In the genomic region with DNA sequence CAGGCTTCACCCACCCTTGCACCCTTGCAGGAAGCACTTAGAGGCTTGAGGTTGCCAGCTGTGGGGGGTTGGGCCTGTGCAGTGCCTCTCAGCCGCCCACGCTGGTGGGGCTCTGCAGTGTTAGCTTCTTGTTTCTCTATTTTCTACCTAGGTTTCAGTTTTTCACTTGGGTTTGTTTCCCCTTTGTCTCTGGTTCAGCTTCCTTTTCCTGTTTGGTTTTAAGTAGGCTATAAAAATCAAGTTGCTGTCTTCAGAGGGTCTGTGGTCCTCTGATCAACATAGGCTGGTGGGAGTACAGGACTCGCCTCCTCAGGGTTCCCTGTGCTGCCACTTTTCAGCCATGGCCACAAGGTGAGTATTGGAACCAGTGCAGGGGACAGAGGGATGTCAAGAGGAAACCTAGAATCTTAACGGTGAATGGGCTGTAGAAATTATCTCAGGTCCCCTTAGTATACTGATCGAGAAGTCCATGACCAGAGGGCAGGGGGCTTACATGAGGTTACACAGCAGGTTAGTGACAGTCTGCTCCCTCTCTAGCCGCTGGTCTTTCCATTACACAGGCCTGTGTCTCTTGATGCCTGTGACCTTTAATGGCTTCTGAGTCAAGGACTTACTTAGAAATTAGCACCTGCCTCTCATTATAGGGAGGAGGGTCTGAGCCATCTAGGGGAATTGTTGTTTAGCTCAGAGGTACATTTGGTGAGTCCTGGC, we compare ENCODE assay signal across 1 cellular context.
TF ChIP-seq lines count a peak whose summit lies in the region.

A gene with protein sequence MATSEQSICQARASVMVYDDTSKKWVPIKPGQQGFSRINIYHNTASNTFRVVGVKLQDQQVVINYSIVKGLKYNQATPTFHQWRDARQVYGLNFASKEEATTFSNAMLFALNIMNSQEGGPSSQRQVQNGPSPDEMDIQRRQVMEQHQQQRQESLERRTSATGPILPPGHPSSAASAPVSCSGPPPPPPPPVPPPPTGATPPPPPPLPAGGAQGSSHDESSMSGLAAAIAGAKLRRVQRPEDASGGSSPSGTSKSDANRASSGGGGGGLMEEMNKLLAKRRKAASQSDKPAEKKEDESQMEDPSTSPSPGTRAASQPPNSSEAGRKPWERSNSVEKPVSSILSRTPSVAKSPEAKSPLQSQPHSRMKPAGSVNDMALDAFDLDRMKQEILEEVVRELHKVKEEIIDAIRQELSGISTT (plus strand): TSS at position 262 of the 711 bp plus-strand sequence. CDS start 79 bp downstream, at position 341.

TF ChIP-seq in K562, 482 proteins besides CTCF, POLR2A, EP300 and RAD21:
- TF ChIP-seq, protein P1, sequence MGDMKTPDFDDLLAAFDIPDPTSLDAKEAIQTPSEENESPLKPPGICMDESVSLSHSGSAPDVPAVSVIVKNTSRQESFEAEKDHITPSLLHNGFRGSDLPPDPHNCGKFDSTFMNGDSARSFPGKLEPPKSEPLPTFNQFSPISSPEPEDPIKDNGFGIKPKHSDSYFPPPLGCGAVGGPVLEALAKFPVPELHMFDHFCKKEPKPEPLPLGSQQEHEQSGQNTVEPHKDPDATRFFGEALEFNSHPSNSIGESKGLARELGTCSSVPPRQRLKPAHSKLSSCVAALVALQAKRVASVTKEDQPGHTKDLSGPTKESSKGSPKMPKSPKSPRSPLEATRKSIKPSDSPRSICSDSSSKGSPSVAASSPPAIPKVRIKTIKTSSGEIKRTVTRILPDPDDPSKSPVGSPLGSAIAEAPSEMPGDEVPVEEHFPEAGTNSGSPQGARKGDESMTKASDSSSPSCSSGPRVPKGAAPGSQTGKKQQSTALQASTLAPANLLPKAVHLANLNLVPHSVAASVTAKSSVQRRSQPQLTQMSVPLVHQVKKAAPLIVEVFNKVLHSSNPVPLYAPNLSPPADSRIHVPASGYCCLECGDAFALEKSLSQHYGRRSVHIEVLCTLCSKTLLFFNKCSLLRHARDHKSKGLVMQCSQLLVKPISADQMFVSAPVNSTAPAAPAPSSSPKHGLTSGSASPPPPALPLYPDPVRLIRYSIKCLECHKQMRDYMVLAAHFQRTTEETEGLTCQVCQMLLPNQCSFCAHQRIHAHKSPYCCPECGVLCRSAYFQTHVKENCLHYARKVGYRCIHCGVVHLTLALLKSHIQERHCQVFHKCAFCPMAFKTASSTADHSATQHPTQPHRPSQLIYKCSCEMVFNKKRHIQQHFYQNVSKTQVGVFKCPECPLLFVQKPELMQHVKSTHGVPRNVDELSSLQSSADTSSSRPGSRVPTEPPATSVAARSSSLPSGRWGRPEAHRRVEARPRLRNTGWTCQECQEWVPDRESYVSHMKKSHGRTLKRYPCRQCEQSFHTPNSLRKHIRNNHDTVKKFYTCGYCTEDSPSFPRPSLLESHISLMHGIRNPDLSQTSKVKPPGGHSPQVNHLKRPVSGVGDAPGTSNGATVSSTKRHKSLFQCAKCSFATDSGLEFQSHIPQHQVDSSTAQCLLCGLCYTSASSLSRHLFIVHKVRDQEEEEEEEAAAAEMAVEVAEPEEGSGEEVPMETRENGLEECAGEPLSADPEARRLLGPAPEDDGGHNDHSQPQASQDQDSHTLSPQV (IDR thresholded peaks at IDR 0.05) = peak; percentile 35; the same call in 1 of the 2 replicates
- TF ChIP-seq, protein P2, sequence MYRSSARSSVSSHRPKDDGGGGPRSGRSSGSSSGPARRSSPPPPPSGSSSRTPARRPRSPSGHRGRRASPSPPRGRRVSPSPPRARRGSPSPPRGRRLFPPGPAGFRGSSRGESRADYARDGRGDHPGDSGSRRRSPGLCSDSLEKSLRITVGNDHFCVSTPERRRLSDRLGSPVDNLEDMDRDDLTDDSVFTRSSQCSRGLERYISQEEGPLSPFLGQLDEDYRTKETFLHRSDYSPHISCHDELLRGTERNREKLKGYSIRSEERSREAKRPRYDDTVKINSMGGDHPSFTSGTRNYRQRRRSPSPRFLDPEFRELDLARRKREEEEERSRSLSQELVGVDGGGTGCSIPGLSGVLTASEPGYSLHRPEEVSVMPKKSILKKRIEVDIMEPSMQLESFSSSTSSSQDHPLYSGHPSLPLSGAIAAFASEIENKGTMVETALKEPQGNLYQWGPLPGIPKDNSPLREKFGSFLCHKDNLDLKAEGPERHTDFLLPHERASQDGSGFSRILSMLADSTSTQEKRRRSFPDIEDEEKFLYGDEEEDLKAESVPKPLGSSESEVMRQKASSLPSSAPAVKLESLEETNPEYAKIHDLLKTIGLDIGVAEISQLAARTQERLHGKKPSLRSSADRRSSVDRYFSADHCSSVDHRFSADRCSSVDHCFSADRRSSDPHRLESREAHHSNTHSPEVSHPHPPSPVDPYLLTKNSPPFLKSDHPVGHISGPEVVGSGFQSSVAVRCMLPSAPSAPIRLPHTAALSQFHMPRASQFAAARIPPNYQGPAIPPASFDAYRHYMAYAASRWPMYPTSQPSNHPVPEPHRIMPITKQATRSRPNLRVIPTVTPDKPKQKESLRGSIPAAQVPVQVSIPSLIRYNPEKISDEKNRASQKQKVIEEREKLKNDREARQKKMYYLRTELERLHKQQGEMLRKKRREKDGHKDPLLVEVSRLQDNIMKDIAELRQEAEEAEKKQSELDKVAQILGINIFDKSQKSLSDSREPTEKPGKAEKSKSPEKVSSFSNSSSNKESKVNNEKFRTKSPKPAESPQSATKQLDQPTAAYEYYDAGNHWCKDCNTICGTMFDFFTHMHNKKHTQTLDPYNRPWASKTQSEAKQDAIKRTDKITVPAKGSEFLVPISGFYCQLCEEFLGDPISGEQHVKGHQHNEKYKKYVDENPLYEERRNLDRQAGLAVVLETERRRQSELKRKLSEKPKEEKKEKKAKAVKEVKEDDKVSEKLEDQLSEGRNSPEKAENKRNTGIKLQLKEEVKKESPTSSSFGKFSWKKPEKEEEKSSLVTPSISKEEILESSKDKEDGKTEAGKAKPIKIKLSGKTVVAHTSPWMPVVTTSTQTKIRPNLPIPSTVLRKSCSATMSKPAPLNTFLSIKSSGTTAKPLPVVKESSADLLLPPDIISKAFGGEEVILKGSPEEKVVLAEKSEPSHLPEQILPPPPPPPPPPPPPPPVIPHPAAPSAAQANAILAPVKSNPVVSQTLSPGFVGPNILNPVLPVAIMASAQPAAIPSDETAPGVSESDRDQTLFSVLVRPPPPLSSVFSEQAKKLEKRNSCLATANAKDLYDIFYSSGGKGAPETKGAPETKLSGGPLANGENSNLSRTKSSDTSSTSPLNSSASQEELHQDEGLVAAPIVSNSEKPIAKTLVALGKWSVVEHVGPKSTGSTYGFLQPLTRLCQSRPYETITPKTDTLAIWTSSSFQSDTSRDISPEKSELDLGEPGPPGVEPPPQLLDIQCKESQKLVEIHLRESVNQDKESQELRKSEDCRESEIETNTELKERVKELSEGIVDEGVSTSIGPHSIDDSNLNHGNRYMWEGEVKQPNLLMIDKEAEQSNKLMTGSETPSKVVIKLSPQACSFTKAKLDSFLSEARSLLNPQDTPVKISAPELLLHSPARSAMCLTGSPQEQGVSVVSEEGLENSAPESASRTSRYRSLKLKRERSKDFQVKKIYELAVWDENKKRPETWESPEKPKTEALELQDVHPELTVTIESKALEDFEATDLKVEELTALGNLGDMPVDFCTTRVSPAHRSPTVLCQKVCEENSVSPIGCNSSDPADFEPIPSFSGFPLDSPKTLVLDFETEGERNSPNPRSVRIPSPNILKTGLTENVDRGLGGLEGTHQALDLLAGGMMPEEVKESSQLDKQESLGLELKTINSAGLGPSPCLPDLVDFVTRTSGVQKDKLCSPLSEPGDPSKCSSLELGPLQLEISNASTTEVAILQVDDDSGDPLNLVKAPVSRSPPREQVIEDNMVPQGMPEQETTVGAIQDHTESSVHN (IDR thresholded peaks at IDR 0.05; ENCODE audit: borderline replicate concordance in 1 of 2, low read depth in 1 of 2) = no peak
- TF ChIP-seq NFIX (CRISPR knock-in tag; IDR thresholded peaks at IDR 0.05; ENCODE audit: low read depth) (no peak), MXI1 (IDR thresholded peaks at IDR 0.05; ENCODE audit: low read depth, low read length) (no peak), ZFX (CRISPR knock-in tag; IDR thresholded peaks at IDR 0.05) (peak; percentile 40; the same call in 1 of the 2 replicates), ZFP1 (CRISPR knock-in tag; IDR thresholded peaks at IDR 0.05) (no peak), NELFE (IDR thresholded peaks at IDR 0.05; ENCODE audit: insufficient read depth, insufficient read length) (no peak), EGR1 (conservative IDR thresholded peaks at IDR 0.05) (peak; percentile 89), ZNF175 (CRISPR knock-in tag; IDR thresholded peaks at IDR 0.05; ENCODE audit: low read depth) (0 out of 2 replicates have a peak, but pooled peaks have one; percentile 12), BRF1 (IDR thresholded peaks at IDR 0.05; ENCODE audit: borderline replicate concordance, extremely low read depth, insufficient read length) (no peak)
- TF ChIP-seq, protein P3, sequence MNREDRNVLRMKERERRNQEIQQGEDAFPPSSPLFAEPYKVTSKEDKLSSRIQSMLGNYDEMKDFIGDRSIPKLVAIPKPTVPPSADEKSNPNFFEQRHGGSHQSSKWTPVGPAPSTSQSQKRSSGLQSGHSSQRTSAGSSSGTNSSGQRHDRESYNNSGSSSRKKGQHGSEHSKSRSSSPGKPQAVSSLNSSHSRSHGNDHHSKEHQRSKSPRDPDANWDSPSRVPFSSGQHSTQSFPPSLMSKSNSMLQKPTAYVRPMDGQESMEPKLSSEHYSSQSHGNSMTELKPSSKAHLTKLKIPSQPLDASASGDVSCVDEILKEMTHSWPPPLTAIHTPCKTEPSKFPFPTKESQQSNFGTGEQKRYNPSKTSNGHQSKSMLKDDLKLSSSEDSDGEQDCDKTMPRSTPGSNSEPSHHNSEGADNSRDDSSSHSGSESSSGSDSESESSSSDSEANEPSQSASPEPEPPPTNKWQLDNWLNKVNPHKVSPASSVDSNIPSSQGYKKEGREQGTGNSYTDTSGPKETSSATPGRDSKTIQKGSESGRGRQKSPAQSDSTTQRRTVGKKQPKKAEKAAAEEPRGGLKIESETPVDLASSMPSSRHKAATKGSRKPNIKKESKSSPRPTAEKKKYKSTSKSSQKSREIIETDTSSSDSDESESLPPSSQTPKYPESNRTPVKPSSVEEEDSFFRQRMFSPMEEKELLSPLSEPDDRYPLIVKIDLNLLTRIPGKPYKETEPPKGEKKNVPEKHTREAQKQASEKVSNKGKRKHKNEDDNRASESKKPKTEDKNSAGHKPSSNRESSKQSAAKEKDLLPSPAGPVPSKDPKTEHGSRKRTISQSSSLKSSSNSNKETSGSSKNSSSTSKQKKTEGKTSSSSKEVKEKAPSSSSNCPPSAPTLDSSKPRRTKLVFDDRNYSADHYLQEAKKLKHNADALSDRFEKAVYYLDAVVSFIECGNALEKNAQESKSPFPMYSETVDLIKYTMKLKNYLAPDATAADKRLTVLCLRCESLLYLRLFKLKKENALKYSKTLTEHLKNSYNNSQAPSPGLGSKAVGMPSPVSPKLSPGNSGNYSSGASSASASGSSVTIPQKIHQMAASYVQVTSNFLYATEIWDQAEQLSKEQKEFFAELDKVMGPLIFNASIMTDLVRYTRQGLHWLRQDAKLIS (CRISPR knock-in tag; IDR thresholded peaks at IDR 0.05) = no peak
